ENCODE assay signal across 14 cellular contexts in genomic region chr16:73034374-73034773, GRCh38. TPM values are rescaled to one million over a fixed set of nuclear protein-coding genes. Genes with fewer than 3 reads are reported as not detected.
DNase-seq lines count a peak whose midpoint lies in the region; ATAC-seq, FAIRE-seq and TF ChIP-seq lines count a peak whose summit lies in the region.
"Had no signal": no experiment of that assay in that cellular context is flagged by ENCODE, and none has a peak within 500 bp of the region (broad histone marks: within the 10 kb centered on the region; RNA-seq: fewer than 3 reads in every experiment).

No MANE protein-coding gene starts in this region.

- H3K9me3 ChIP-seq in astrocyte (ENCODE audit: insufficient read depth, low read depth, low read length), result no peaks in the 10 kb centered on the region
- no peaks in the 10 kb centered on the region for H3K9me3 ChIP-seq in thyroid gland

- peaks cover 14% of the 10 kb centered on the region for H3K4me1 Mint-ChIP-seq in activated T-cell treated with anti-CD3 and anti-CD28 coated beads, Interleukin-2, amount 50 U/mL, for 72 hours (ENCODE audit: low read depth)
- peaks cover 53% of the 10 kb centered on the region for H3K4me1 Mint-ChIP-seq in astrocyte (ENCODE audit: low read depth, unreplicated experiment)
- H3K4me1 Mint-ChIP-seq in naive thymus-derived CD8-positive, alpha-beta T cell, result peaks cover 0 to 45% (median 5%) of the 10 kb centered on the region in 4 donors

- ATAC-seq in activated T-cell treated with anti-CD3 and anti-CD28 coated beads, Interleukin-2, amount 50 U/mL, for 72 hours (replicated peaks in 1 of 2), result peak; percentile 51 to 53
- ATAC-seq in HG02798 (IDR thresholded peaks at IDR 0.05; ENCODE audit: poor library complexity, unreplicated experiment), result peak; percentile 40
- ATAC-seq in naive thymus-derived CD8-positive, alpha-beta T cell, result no peak
- ATAC-seq: activated T-cell treated with anti-CD3 and anti-CD28 coated beads, Interleukin-2, amount 50 U/mL, for 4 hours; HepG2; left cardiac atrium had no signal

- H3K4me3 ChIP-seq in astrocyte (ENCODE audit: insufficient read depth, low read depth, low read length) (no peak overlapping the region), thyroid gland (replicated peaks in 1 of 3) (no peak overlapping the region)

- H3K36me3 Mint-ChIP-seq in activated T-cell treated with anti-CD3 and anti-CD28 coated beads, Interleukin-2, amount 50 U/mL, for 72 hours (ENCODE audit: insufficient read depth in 2 of 2), result no peaks in the 10 kb centered on the region
- H3K36me3 Mint-ChIP-seq in astrocyte (ENCODE audit: low read depth, unreplicated experiment), result peaks cover 4% of the 10 kb centered on the region
- H3K36me3 Mint-ChIP-seq in naive thymus-derived CD8-positive, alpha-beta T cell, result no peaks in the 10 kb centered on the region

- peaks cover 39% of the 10 kb centered on the region for H3K27me3 Mint-ChIP-seq in activated T-cell treated with anti-CD3 and anti-CD28 coated beads, Interleukin-2, amount 50 U/mL, for 72 hours (ENCODE audit: low read depth)
- H3K27me3 Mint-ChIP-seq in astrocyte (ENCODE audit: low read depth, unreplicated experiment), result peaks cover 21% of the 10 kb centered on the region
- H3K27me3 Mint-ChIP-seq in naive thymus-derived CD8-positive, alpha-beta T cell, result peaks cover 14 to 52% (median 28%) of the 10 kb centered on the region in 5 donors

- H3K27ac ChIP-seq in astrocyte (ENCODE audit: low read depth, low read length) (no peak overlapping the region), thyroid gland (peak overlapping the region; percentile 73 to 86 (median 82))

- peaks cover 82% of the 10 kb centered on the region for H4K20me1 ChIP-seq in astrocyte (ENCODE audit: insufficient read depth, low read length)

- no peak for FAIRE-seq in astrocyte (lab: Jason Lieb, UNC)
- FAIRE-seq: bronchial epithelial cell, HepG2 had no signal

- H3K27me3 ChIP-seq in astrocyte (ENCODE audit: insufficient read depth, low read length) (no peaks in the 10 kb centered on the region), thyroid gland (no peaks in the 10 kb centered on the region)

- POLR2A ChIA-PET in naive thymus-derived CD8-positive, alpha-beta T cell (lab: Charles Lee), result no interaction called here

- H3K4me2 ChIP-seq in astrocyte (ENCODE audit: low read length), result peak overlapping the region; percentile 31

- H3K79me2 ChIP-seq in astrocyte (ENCODE audit: insufficient read depth, low read length), result peaks cover 96% of the 10 kb centered on the region

- H3K9ac ChIP-seq in astrocyte (ENCODE audit: low read length), result no peak overlapping the region

- intact Hi-C loops in thyroid gland (cut with DNase I), result no loop called here

- H3K36me3 ChIP-seq in astrocyte (ENCODE audit: insufficient read depth, low read length) (no peaks in the 10 kb centered on the region), thyroid gland (no peaks in the 10 kb centered on the region)

- no peak overlapping the region for H2AFZ ChIP-seq in astrocyte (ENCODE audit: low read depth, low read length)

- DNase-seq in activated T-cell treated with anti-CD3 and anti-CD28 coated beads, Interleukin-2, amount 50 U/mL, for 72 hours, result no peak
- no peak for DNase-seq in activated T-cell treated with anti-CD3 and anti-CD28 coated beads, Interleukin-2, amount 50 U/mL, for 1 hour
- DNase-seq in astrocyte (ENCODE audit: low read depth) (no peak), thyroid gland (no peak), NCI-H748 (lab: John Stamatoyannopoulos, UW; ENCODE audit: unreplicated experiment) (no peak), HT-29 (ENCODE audit: low spot score) (no peak)
- DNase-seq in naive thymus-derived CD8-positive, alpha-beta T cell, result no peak
- DNase-seq: 8988T; activated T-cell treated with anti-CD3 and anti-CD28 coated beads, Interleukin-2, amount 50 U/mL, for 4 hours; left cardiac atrium; NCI-H2081 had no signal

- peak in 1 of 2 donors; percentile 13 for TF ChIP-seq POLR2A in thyroid gland (IDR thresholded peaks at IDR 0.05)

- no peak overlapping the region for H3K27ac Mint-ChIP-seq in activated T-cell treated with anti-CD3 and anti-CD28 coated beads, Interleukin-2, amount 50 U/mL, for 72 hours
- H3K27ac Mint-ChIP-seq in astrocyte (ENCODE audit: unreplicated experiment), result no peak overlapping the region
- no peak overlapping the region for H3K27ac Mint-ChIP-seq in naive thymus-derived CD8-positive, alpha-beta T cell

- TF ChIP-seq CTCF in astrocyte (IDR thresholded peaks at IDR 0.05; ENCODE audit: insufficient read depth, low read depth, low read length), result no peak
- no peak for TF ChIP-seq CTCF in thyroid gland (IDR thresholded peaks at IDR 0.05)

- H3K4me3 Mint-ChIP-seq in activated T-cell treated with anti-CD3 and anti-CD28 coated beads, Interleukin-2, amount 50 U/mL, for 72 hours, result no peak overlapping the region
- H3K4me3 Mint-ChIP-seq in astrocyte (ENCODE audit: unreplicated experiment), result no peak overlapping the region
- no peak overlapping the region for H3K4me3 Mint-ChIP-seq in naive thymus-derived CD8-positive, alpha-beta T cell
- H3K4me3 Mint-ChIP-seq: activated T-cell treated with anti-CD3 and anti-CD28 coated beads, Interleukin-2, amount 50 U/mL, for 4 hours had no signal

- H3K4me1 ChIP-seq in astrocyte (ENCODE audit: insufficient read depth, low read length), result peaks cover 29% of the 10 kb centered on the region
- peaks cover 74 to 84% of the 10 kb centered on the region in 2 donors for H3K4me1 ChIP-seq in thyroid gland

- WGBS in thyroid gland, 2 donors, result 25 to 28% methylated on average over 4 of the region's 4 CpGs

- no peaks in the 10 kb centered on the region for H3K9me3 Mint-ChIP-seq in activated T-cell treated with anti-CD3 and anti-CD28 coated beads, Interleukin-2, amount 50 U/mL, for 72 hours
- H3K9me3 Mint-ChIP-seq in astrocyte (ENCODE audit: unreplicated experiment), result no peaks in the 10 kb centered on the region
- H3K9me3 Mint-ChIP-seq in naive thymus-derived CD8-positive, alpha-beta T cell, result peaks cover 0 to 2% (median 0%) of the 10 kb centered on the region in 9 donors
- H3K9me3 Mint-ChIP-seq: activated T-cell treated with anti-CD3 and anti-CD28 coated beads, Interleukin-2, amount 50 U/mL, for 4 hours had no signal

RNA-seq across cellular contexts. Expression of gene ZFHX3, which starts 13.6 kb away (rescaled TPM):
- total RNA-seq in activated T-cell treated with anti-CD3 and anti-CD28 coated beads, Interleukin-2, amount 50 U/mL, for 72 hours, result 1 to 10 TPM in 1 of 2 donors, under 1 TPM in 1; 0.35 to 1.0 TPM
- total RNA-seq in astrocyte (18.0 and 19.7 TPM in 2 replicates), thyroid gland (10 to 100 TPM; 27.4 to 92.9 (median 45.5) TPM)
- total RNA-seq in naive thymus-derived CD8-positive, alpha-beta T cell, result under 1 TPM; 0.34 to 0.38 TPM
- polyA plus RNA-seq in naive thymus-derived CD8-positive, alpha-beta T cell, result under 1 TPM in 1 of 3 donors, not detected in 2; 0.05 TPM
- total RNA-seq in HT-29 (2014; rRNA removed; shearing (Covaris generic)), result 2.6 and 3.5 TPM in 2 replicates

Comparison
In these comparisons a context has a peak if more than half of its experiments do, and no peak if none do; other contexts are left out.
1. ATAC-seq: peak in activated T-cell treated with anti-CD3 and anti-CD28 coated beads, Interleukin-2, amount 50 U/mL, for 72 hours (2 of 2) and HG02798 (single experiment); none in naive thymus-derived CD8-positive, alpha-beta T cell (0 of 2).